Comparison of ENCODE assay signal across 26 cellular contexts in genomic region chr6:40856271-40856670, GRCh38.
"Had no signal": no experiment of that assay in that cellular context is flagged by ENCODE, and none has a peak within 500 bp of the region (broad histone marks: within the 10 kb centered on the region; RNA-seq: fewer than 3 reads in every experiment).

No MANE protein-coding gene starts in this region.

- ATAC-seq: activated CD8-positive, alpha-beta memory T cell treated with anti-CD3 and anti-CD28 coated beads, Interleukin-2, amount 10 ng/mL, durations not matched to agents 7 days and 5 days; activated CD8-positive, alpha-beta T cell treated with anti-CD3 and anti-CD28 coated beads, Interleukin-2, amount 10 ng/mL, durations not matched to agents 7 days and 5 days; activated naive CD8-positive, alpha-beta T cell treated with anti-CD3 and anti-CD28 coated beads, Interleukin-2, amount 50 U/mL, for 24 hours; esophagus mucosa; left ventricle myocardium superior; sciatic nerve; stimulated activated naive B cell treated with anti-CD40 and anti-IgM and Interleukin-4, amounts not matched to agents 10 μg/mL and 1 μg/mL and 100 μg/mL, for 72 hours; upper lobe of right lung; WTC11 had no signal

- H3K4me3 Mint-ChIP-seq: activated CD8-positive, alpha-beta memory T cell treated with anti-CD3 and anti-CD28 coated beads, Interleukin-2, amount 10 ng/mL, durations not matched to agents 7 days and 5 days; activated CD8-positive, alpha-beta T cell treated with anti-CD3 and anti-CD28 coated beads, Interleukin-2, amount 10 ng/mL, durations not matched to agents 7 days and 5 days; activated naive CD4-positive, alpha-beta T cell treated with anti-CD3 and anti-CD28 coated beads, Interleukin-2, amount 50 U/mL, for 24 hours; activated naive CD8-positive, alpha-beta T cell treated with anti-CD3 and anti-CD28 coated beads, Interleukin-2, amount 50 U/mL, for 24 hours; central memory CD8-positive, alpha-beta T cell; dendritic cell treated with granulocyte-macrophage colony-stimulating factor and Interleukin-4, amounts not matched to agents 40 ng/mL and 50 ng/mL, for 4 days; endodermal cell; naive B cell; stimulated activated naive B cell treated with anti-CD40 and anti-IgM and Interleukin-4, amounts not matched to agents 10 μg/mL and 1 μg/mL and 100 μg/mL, for 72 hours; WTC11 had no signal

- H3K9me3 Mint-ChIP-seq: activated naive CD4-positive, alpha-beta T cell treated with anti-CD3 and anti-CD28 coated beads, Interleukin-2, amount 50 U/mL, for 24 hours; activated naive CD8-positive, alpha-beta T cell treated with anti-CD3 and anti-CD28 coated beads, Interleukin-2, amount 50 U/mL, for 24 hours; activated T-helper 2 cell treated with anti-CD3 and anti-CD28 coated beads, Interferon-gamma antibody, Interleukin-2, Interleukin-4, amounts not matched to agents 10 μg/mL and 5 μg/mL and 100 μg/mL, durations not matched to agents 14 hours and 24 hours and 36 hours; central memory CD8-positive, alpha-beta T cell; dendritic cell treated with granulocyte-macrophage colony-stimulating factor and Interleukin-4, amounts not matched to agents 40 ng/mL and 50 ng/mL, for 4 days had no signal

- H3K4me1 Mint-ChIP-seq: activated naive CD4-positive, alpha-beta T cell treated with anti-CD3 and anti-CD28 coated beads, Interleukin-2, amount 50 U/mL, for 24 hours; central memory CD8-positive, alpha-beta T cell; endodermal cell; WTC11 had no signal

- H3K36me3 Mint-ChIP-seq: activated CD8-positive, alpha-beta memory T cell treated with anti-CD3 and anti-CD28 coated beads, Interleukin-2, amount 10 ng/mL, durations not matched to agents 7 days and 5 days; activated naive CD4-positive, alpha-beta T cell treated with anti-CD3 and anti-CD28 coated beads, Interleukin-2, amount 50 U/mL, for 24 hours; naive B cell; stimulated activated naive B cell treated with anti-CD40 and anti-IgM and Interleukin-4, amounts not matched to agents 10 μg/mL and 1 μg/mL and 100 μg/mL, for 72 hours; WTC11 had no signal

- DNase-seq: activated CD4-positive, alpha-beta T cell treated with anti-CD3 and anti-CD28 coated beads, Interleukin-2, amount 50 U/mL, for 1 hour; activated CD8-positive, alpha-beta memory T cell treated with anti-CD3 and anti-CD28 coated beads, Interleukin-2, amount 10 ng/mL, durations not matched to agents 7 days and 5 days; activated CD8-positive, alpha-beta T cell treated with anti-CD3 and anti-CD28 coated beads, Interleukin-2, amount 10 ng/mL, durations not matched to agents 7 days and 5 days; activated naive CD8-positive, alpha-beta T cell treated with anti-CD3 and anti-CD28 coated beads, Interleukin-2, amount 50 U/mL, for 24 hours; activated T-cell treated with anti-CD3 and anti-CD28 coated beads, Interleukin-2, amount 50 U/mL, for 48 hours; endodermal cell; foreskin melanocyte; islet precursor cell; left ventricle myocardium superior; naive B cell; ovary; small intestine; stimulated activated CD4-positive, alpha-beta T cell treated with anti-CD3 and anti-CD28 coated beads, Interleukin-1b, Interleukin-23, amount 100 ng/mL, for 48 hours; stimulated activated naive B cell treated with anti-CD40 and anti-IgM and Interleukin-4, amounts not matched to agents 10 μg/mL and 1 μg/mL and 100 μg/mL, for 72 hours; stomach; T-helper 2 cell; tibial artery; upper lobe of right lung had no signal

- H3K27me3 Mint-ChIP-seq: progenitor cell of endocrine pancreas had no signal

- H3K27ac Mint-ChIP-seq: activated CD8-positive, alpha-beta memory T cell treated with anti-CD3 and anti-CD28 coated beads, Interleukin-2, amount 10 ng/mL, durations not matched to agents 7 days and 5 days; activated CD8-positive, alpha-beta T cell treated with anti-CD3 and anti-CD28 coated beads, Interleukin-2, amount 10 ng/mL, durations not matched to agents 7 days and 5 days; activated naive CD4-positive, alpha-beta T cell treated with anti-CD3 and anti-CD28 coated beads, Interleukin-2, amount 50 U/mL, for 24 hours; activated naive CD8-positive, alpha-beta T cell treated with anti-CD3 and anti-CD28 coated beads, Interleukin-2, amount 50 U/mL, for 24 hours; activated T-helper 2 cell treated with anti-CD3 and anti-CD28 coated beads, Interferon-gamma antibody, Interleukin-2, Interleukin-4, amounts not matched to agents 10 μg/mL and 5 μg/mL and 100 μg/mL, durations not matched to agents 14 hours and 24 hours and 36 hours; dendritic cell treated with granulocyte-macrophage colony-stimulating factor and Interleukin-4, amounts not matched to agents 40 ng/mL and 50 ng/mL, for 4 days; endodermal cell; naive B cell; progenitor cell of endocrine pancreas; stimulated activated naive B cell treated with anti-CD40 and anti-IgM and Interleukin-4, amounts not matched to agents 10 μg/mL and 1 μg/mL and 100 μg/mL, for 72 hours; WTC11 had no signal
